12 cellular contexts compared by ENCODE assay signal in genomic region chr12:42744539-42745156, GRCh38.
DNase-seq lines count a peak whose midpoint lies in the region; ATAC-seq and TF ChIP-seq lines count a peak whose summit lies in the region.
"Had no signal": no experiment of that assay in that cellular context is flagged by ENCODE, and none has a peak within 500 bp of the region (broad histone marks: within the 10 kb centered on the region; RNA-seq: fewer than 3 reads in every experiment).

No MANE protein-coding gene starts in this region.

- no peaks in the 10 kb centered on the region for H3K36me3 Mint-ChIP-seq in activated CD4-positive, alpha-beta T cell treated with anti-CD3 and anti-CD28 coated beads, Interleukin-2, amount 10 ng/mL, durations not matched to agents 24 days and 14 days (ENCODE audit: low read depth)

- H3K4me1 ChIP-seq in left ventricle myocardium inferior = peaks cover 51% of the 10 kb centered on the region
- H3K4me1 ChIP-seq in suprapubic skin = peaks cover 25% of the 10 kb centered on the region

- WGBS in suprapubic skin = 13% methylated on average over 3 of the region's 3 CpGs

- H3K36me3 ChIP-seq in left ventricle myocardium inferior (no peaks in the 10 kb centered on the region), suprapubic skin (no peaks in the 10 kb centered on the region)
- H3K36me3 ChIP-seq: WERI-Rb-1 had no signal

- H3K27ac Mint-ChIP-seq in activated CD4-positive, alpha-beta T cell treated with anti-CD3 and anti-CD28 coated beads, Interleukin-2, amount 10 ng/mL, durations not matched to agents 24 days and 14 days = no peak overlapping the region
- H3K27ac Mint-ChIP-seq: activated T-helper 1 cell treated with anti-CD3 and anti-CD28 coated beads, Interleukin-12 subunit alpha, Interleukin-12 subunit beta, Interleukin-2, Interleukin-4 antibody, amounts not matched to agents 30 ng/mL and 10 ng/mL and 1 ng/mL, durations not matched to agents 14 hours and 24 hours and 36 hours had no signal

- peak overlapping the region; percentile 78 for H3K27ac ChIP-seq in left ventricle myocardium inferior (replicated peaks)
- H3K27ac ChIP-seq in suprapubic skin = peak overlapping the region; percentile 33
- H3K27ac ChIP-seq: WERI-Rb-1 had no signal

- no peaks in the 10 kb centered on the region for H3K4me1 Mint-ChIP-seq in activated CD4-positive, alpha-beta T cell treated with anti-CD3 and anti-CD28 coated beads, Interleukin-2, amount 10 ng/mL, durations not matched to agents 24 days and 14 days

- intact Hi-C loops in left ventricle myocardium inferior (cut with micrococcal nuclease) = no loop called here
- intact Hi-C loops in activated CD4-positive, alpha-beta T cell treated with anti-CD3 and anti-CD28 coated beads, Interleukin-2, amount 10 ng/mL, durations not matched to agents 24 days and 14 days (cut with micrococcal nuclease) = no loop called here

- H3K9me3 ChIP-seq in left ventricle myocardium inferior (replicated peaks) = peaks cover 21% of the 10 kb centered on the region
- H3K9me3 ChIP-seq in suprapubic skin = peaks cover 8% of the 10 kb centered on the region

- DNase-seq in LHCN-M2 (ENCODE audit: low read depth) = peak; percentile 58
- DNase-seq in astrocyte of the hippocampus (ENCODE audit: low read depth, low spot score) = peak; percentile 30
- DNase-seq in left ventricle myocardium inferior = no peak
- no peak for DNase-seq in suprapubic skin (ENCODE audit: low spot score in 2 of 2)
- DNase-seq in kidney glomerular epithelial cell (lab: John Stamatoyannopoulos, UW) = no peak
- no peak for DNase-seq in activated CD4-positive, alpha-beta T cell treated with anti-CD3 and anti-CD28 coated beads, Interleukin-2, amount 10 ng/mL, durations not matched to agents 24 days and 14 days
- DNase-seq in NCI-H2081 treated with DMSO at 0.1 percent for 48 hours (lab: John Stamatoyannopoulos, UW) = no peak
- DNase-seq: cerebellar nuclear complex, NCI-H1930, WERI-Rb-1 had no signal

- H3K4me3 Mint-ChIP-seq in activated CD4-positive, alpha-beta T cell treated with anti-CD3 and anti-CD28 coated beads, Interleukin-2, amount 10 ng/mL, durations not matched to agents 24 days and 14 days = no peak overlapping the region
- H3K4me3 Mint-ChIP-seq: activated T-helper 1 cell treated with anti-CD3 and anti-CD28 coated beads, Interleukin-12 subunit alpha, Interleukin-12 subunit beta, Interleukin-2, Interleukin-4 antibody, amounts not matched to agents 30 ng/mL and 10 ng/mL and 1 ng/mL, durations not matched to agents 14 hours and 24 hours and 36 hours had no signal

- no peak for TF ChIP-seq EP300 in suprapubic skin (IDR thresholded peaks at IDR 0.05)

- TF ChIP-seq POLR2A in suprapubic skin (IDR thresholded peaks at IDR 0.05) (no peak), GM18505 (IDR thresholded peaks at IDR 0.05; ENCODE audit: borderline replicate concordance, extremely low read depth, insufficient read depth, insufficient read length) (no peak)

- TF ChIP-seq CTCF in left ventricle myocardium inferior (IDR thresholded peaks at IDR 0.05; ENCODE audit: borderline replicate concordance) = no peak
- TF ChIP-seq CTCF in suprapubic skin (IDR thresholded peaks at IDR 0.05) = no peak

- no peaks in the 10 kb centered on the region for H3K27me3 Mint-ChIP-seq in activated CD4-positive, alpha-beta T cell treated with anti-CD3 and anti-CD28 coated beads, Interleukin-2, amount 10 ng/mL, durations not matched to agents 24 days and 14 days

- H3K4me3 ChIP-seq in left ventricle myocardium inferior (no peak overlapping the region), suprapubic skin (no peak overlapping the region)

- H3K9me3 Mint-ChIP-seq in activated CD4-positive, alpha-beta T cell treated with anti-CD3 and anti-CD28 coated beads, Interleukin-2, amount 10 ng/mL, durations not matched to agents 24 days and 14 days = peaks cover 3% of the 10 kb centered on the region

- no peak for ATAC-seq in GM18505 (IDR thresholded peaks at IDR 0.05; ENCODE audit: unreplicated experiment)

- H3K27me3 ChIP-seq in left ventricle myocardium inferior (ENCODE audit: low read depth) = no peaks in the 10 kb centered on the region
- no peaks in the 10 kb centered on the region for H3K27me3 ChIP-seq in suprapubic skin

Comparison
In these comparisons a context has a peak if more than half of its experiments do, and no peak if none do; other contexts are left out.
1. DNase-seq: peak in LHCN-M2 (single experiment) and astrocyte of the hippocampus (single experiment); none in left ventricle myocardium inferior (single experiment), suprapubic skin (0 of 2), kidney glomerular epithelial cell (single experiment), activated CD4-positive, alpha-beta T cell treated with anti-CD3 and anti-CD28 coated beads, Interleukin-2, amount 10 ng/mL, durations not matched to agents 24 days and 14 days (single experiment) and NCI-H2081 treated with DMSO at 0.1 percent for 48 hours (single experiment).